Comparison of ENCODE assay signal across 1 cellular context in the genomic region with DNA sequence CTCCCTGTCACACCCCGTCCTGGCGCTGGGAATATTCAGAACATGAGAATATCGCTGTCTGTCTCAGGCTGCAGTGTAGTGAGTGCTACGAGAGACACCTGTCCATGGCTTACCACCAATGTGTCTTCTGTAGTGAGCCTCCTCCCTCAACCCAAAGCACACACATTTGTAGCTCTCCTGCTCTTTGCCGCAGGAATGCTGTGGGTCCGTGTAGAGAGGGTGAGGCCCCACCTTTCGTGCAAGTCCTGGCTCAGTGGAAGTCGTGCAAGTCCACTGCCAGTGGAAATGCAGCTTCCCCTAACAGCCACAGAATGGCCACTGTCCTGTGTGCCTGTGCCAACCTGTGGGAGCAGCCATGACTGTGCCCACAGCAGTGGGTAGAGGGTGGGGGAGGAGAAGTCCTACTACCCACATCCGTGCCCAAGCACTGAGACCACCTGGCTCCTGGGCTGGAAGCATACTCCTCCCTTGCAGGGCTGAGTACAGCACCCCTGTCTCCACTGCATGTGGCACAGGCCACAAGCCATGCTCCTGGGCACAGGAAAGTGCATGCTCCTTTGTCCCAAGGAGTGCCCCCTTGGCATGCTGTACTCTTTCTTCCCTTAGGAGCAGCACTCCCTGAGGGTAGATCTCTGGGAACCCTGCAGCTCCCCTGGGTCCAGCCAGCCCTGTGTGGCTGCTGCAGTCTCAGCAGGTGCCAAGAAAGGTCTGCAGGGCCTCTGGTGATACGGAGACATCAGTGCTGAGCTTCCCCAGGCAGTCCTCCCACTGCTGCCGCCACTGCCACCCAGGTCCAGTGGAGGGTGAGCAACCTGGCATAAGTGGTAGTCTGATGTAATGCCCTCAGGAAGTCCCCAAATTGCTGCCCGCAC.
TF ChIP-seq lines count a peak whose summit lies in the region.

No MANE protein-coding gene starts in this region.

TF ChIP-seq in WTC11, 78 proteins besides CTCF, POLR2A, EP300 and RAD21 (continued from another document):
- TF ChIP-seq, protein P1, sequence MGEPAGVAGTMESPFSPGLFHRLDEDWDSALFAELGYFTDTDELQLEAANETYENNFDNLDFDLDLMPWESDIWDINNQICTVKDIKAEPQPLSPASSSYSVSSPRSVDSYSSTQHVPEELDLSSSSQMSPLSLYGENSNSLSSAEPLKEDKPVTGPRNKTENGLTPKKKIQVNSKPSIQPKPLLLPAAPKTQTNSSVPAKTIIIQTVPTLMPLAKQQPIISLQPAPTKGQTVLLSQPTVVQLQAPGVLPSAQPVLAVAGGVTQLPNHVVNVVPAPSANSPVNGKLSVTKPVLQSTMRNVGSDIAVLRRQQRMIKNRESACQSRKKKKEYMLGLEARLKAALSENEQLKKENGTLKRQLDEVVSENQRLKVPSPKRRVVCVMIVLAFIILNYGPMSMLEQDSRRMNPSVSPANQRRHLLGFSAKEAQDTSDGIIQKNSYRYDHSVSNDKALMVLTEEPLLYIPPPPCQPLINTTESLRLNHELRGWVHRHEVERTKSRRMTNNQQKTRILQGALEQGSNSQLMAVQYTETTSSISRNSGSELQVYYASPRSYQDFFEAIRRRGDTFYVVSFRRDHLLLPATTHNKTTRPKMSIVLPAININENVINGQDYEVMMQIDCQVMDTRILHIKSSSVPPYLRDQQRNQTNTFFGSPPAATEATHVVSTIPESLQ (CRISPR knock-in tag; IDR thresholded peaks at IDR 0.05) = no peak
- TF ChIP-seq MXD4 (CRISPR knock-in tag; IDR thresholded peaks at IDR 0.05; ENCODE audit: borderline replicate concordance) = no peak
- TF ChIP-seq ZNF263 (CRISPR knock-in tag; IDR thresholded peaks at IDR 0.05; ENCODE audit: low read depth) = no peak
